In genomic region chr20:49936153-49937022, GRCh38 we compare ENCODE assay signal across 1 cellular context.
TF ChIP-seq lines count a peak whose summit lies in the region.

A gene with protein sequence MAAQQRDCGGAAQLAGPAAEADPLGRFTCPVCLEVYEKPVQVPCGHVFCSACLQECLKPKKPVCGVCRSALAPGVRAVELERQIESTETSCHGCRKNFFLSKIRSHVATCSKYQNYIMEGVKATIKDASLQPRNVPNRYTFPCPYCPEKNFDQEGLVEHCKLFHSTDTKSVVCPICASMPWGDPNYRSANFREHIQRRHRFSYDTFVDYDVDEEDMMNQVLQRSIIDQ (plus strand): TSS chr20:49936397. CDS start chr20:49936413, 16 bp downstream.

TF ChIP-seq in HEK293, 187 proteins besides CTCF, POLR2A, EP300 and RAD21 (continued from another document and continues in another):
- TF ChIP-seq, protein P1, sequence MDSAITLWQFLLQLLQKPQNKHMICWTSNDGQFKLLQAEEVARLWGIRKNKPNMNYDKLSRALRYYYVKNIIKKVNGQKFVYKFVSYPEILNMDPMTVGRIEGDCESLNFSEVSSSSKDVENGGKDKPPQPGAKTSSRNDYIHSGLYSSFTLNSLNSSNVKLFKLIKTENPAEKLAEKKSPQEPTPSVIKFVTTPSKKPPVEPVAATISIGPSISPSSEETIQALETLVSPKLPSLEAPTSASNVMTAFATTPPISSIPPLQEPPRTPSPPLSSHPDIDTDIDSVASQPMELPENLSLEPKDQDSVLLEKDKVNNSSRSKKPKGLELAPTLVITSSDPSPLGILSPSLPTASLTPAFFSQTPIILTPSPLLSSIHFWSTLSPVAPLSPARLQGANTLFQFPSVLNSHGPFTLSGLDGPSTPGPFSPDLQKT (IDR thresholded peaks at IDR 0.05; ENCODE audit: borderline replicate concordance, low read depth, low read length) = no peak
- TF ChIP-seq KLF10 (tag by site-specific recombination; IDR thresholded peaks at IDR 0.05) (peak; percentile 56; the same call in 1 of the 2 replicates), ZNF561 (tag by site-specific recombination; IDR thresholded peaks at IDR 0.05; ENCODE audit: borderline replicate concordance) (no peak), ZNF280D (tag by site-specific recombination; IDR thresholded peaks at IDR 0.05) (no peak), GFI1B (tag by site-specific recombination; IDR thresholded peaks at IDR 0.05) (no peak), ZNF677 (tag by site-specific recombination; IDR thresholded peaks at IDR 0.05) (peak; percentile 100), ZNF114 (tag by site-specific recombination; IDR thresholded peaks at IDR 0.05) (no peak), ZNF560 (tag by site-specific recombination; IDR thresholded peaks at IDR 0.05; ENCODE audit: borderline replicate concordance) (no peak), SP2 (tag by site-specific recombination; IDR thresholded peaks at IDR 0.05) (peak; percentile 61), ZNF366 (tag by site-specific recombination; conservative IDR thresholded peaks at IDR 0.05) (no peak), GLIS2 (tag by site-specific recombination; IDR thresholded peaks at IDR 0.05) (peak; percentile 99), ZNF621 (tag by site-specific recombination; IDR thresholded peaks at IDR 0.05) (no peak), AEBP2 (tag by site-specific recombination; IDR thresholded peaks at IDR 0.05; ENCODE audit: borderline replicate concordance) (no peak), ZNF18 (tag by site-specific recombination; IDR thresholded peaks at IDR 0.05) (no peak), ZNF645 (tag by site-specific recombination; IDR thresholded peaks at IDR 0.05) (no peak), ZXDB (tag by site-specific recombination; IDR thresholded peaks at IDR 0.05) (peak; percentile 46), ZNF549 (tag by site-specific recombination; IDR thresholded peaks at IDR 0.05) (no peak), ZNF416 (tag by site-specific recombination; IDR thresholded peaks at IDR 0.05) (no peak), ZNF596 (tag by site-specific recombination; IDR thresholded peaks at IDR 0.05) (peak; percentile 33; the same call in 1 of the 2 replicates), ZNF16 (tag by site-specific recombination; IDR thresholded peaks at IDR 0.05; ENCODE audit: low read depth) (no peak), ZNF837 (tag by site-specific recombination; IDR thresholded peaks at IDR 0.05) (no peak), ZBTB26 (tag by site-specific recombination; optimal IDR thresholded peaks at IDR 0.05) (peak; percentile 65), ZNF362 (tag by site-specific recombination; IDR thresholded peaks at IDR 0.05) (no peak), REPIN1 (tag by site-specific recombination; IDR thresholded peaks at IDR 0.05; ENCODE audit: low read depth) (peak; percentile 29; the same call in 1 of the 2 replicates), GLIS1 (tag by site-specific recombination; IDR thresholded peaks at IDR 0.05) (peak; percentile 96), ZNF521 (tag by site-specific recombination; IDR thresholded peaks at IDR 0.05) (no peak), ZNF747 (tag by site-specific recombination; IDR thresholded peaks at IDR 0.05) (no peak), ZBTB8A (tag by site-specific recombination; IDR thresholded peaks at IDR 0.05) (peak; percentile 29; the same call in 1 of the 2 replicates), ZBTB6 (tag by site-specific recombination; IDR thresholded peaks at IDR 0.05) (no peak)
- TF ChIP-seq, protein P2, sequence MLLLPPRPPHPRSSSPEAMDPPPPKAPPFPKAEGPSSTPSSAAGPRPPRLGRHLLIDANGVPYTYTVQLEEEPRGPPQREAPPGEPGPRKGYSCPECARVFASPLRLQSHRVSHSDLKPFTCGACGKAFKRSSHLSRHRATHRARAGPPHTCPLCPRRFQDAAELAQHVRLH (tag by site-specific recombination; IDR thresholded peaks at IDR 0.05) = no peak
- TF ChIP-seq, protein P3, sequence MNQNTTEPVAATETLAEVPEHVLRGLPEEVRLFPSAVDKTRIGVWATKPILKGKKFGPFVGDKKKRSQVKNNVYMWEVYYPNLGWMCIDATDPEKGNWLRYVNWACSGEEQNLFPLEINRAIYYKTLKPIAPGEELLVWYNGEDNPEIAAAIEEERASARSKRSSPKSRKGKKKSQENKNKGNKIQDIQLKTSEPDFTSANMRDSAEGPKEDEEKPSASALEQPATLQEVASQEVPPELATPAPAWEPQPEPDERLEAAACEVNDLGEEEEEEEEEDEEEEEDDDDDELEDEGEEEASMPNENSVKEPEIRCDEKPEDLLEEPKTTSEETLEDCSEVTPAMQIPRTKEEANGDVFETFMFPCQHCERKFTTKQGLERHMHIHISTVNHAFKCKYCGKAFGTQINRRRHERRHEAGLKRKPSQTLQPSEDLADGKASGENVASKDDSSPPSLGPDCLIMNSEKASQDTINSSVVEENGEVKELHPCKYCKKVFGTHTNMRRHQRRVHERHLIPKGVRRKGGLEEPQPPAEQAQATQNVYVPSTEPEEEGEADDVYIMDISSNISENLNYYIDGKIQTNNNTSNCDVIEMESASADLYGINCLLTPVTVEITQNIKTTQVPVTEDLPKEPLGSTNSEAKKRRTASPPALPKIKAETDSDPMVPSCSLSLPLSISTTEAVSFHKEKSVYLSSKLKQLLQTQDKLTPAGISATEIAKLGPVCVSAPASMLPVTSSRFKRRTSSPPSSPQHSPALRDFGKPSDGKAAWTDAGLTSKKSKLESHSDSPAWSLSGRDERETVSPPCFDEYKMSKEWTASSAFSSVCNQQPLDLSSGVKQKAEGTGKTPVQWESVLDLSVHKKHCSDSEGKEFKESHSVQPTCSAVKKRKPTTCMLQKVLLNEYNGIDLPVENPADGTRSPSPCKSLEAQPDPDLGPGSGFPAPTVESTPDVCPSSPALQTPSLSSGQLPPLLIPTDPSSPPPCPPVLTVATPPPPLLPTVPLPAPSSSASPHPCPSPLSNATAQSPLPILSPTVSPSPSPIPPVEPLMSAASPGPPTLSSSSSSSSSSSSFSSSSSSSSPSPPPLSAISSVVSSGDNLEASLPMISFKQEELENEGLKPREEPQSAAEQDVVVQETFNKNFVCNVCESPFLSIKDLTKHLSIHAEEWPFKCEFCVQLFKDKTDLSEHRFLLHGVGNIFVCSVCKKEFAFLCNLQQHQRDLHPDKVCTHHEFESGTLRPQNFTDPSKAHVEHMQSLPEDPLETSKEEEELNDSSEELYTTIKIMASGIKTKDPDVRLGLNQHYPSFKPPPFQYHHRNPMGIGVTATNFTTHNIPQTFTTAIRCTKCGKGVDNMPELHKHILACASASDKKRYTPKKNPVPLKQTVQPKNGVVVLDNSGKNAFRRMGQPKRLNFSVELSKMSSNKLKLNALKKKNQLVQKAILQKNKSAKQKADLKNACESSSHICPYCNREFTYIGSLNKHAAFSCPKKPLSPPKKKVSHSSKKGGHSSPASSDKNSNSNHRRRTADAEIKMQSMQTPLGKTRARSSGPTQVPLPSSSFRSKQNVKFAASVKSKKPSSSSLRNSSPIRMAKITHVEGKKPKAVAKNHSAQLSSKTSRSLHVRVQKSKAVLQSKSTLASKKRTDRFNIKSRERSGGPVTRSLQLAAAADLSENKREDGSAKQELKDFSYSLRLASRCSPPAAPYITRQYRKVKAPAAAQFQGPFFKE (tag by site-specific recombination; IDR thresholded peaks at IDR 0.05; ENCODE audit: borderline replicate concordance) = no peak
- TF ChIP-seq, protein P4, sequence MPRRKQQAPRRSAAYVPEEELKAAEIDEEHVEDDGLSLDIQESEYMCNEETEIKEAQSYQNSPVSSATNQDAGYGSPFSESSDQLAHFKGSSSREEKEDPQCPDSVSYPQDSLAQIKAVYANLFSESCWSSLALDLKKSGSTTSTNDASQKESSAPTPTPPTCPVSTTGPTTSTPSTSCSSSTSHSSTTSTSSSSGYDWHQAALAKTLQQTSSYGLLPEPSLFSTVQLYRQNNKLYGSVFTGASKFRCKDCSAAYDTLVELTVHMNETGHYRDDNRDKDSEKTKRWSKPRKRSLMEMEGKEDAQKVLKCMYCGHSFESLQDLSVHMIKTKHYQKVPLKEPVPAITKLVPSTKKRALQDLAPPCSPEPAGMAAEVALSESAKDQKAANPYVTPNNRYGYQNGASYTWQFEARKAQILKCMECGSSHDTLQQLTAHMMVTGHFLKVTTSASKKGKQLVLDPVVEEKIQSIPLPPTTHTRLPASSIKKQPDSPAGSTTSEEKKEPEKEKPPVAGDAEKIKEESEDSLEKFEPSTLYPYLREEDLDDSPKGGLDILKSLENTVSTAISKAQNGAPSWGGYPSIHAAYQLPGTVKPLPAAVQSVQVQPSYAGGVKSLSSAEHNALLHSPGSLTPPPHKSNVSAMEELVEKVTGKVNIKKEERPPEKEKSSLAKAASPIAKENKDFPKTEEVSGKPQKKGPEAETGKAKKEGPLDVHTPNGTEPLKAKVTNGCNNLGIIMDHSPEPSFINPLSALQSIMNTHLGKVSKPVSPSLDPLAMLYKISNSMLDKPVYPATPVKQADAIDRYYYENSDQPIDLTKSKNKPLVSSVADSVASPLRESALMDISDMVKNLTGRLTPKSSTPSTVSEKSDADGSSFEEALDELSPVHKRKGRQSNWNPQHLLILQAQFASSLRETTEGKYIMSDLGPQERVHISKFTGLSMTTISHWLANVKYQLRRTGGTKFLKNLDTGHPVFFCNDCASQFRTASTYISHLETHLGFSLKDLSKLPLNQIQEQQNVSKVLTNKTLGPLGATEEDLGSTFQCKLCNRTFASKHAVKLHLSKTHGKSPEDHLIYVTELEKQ (tag by site-specific recombination; IDR thresholded peaks at IDR 0.05; ENCODE audit: borderline replicate concordance) = no peak
